In genomic region chr1:234617135-234617985, GRCh38 we compare ENCODE assay signal across 10 cellular contexts. TPM values are rescaled to one million over a fixed set of nuclear protein-coding genes. Genes with fewer than 3 reads are reported as not detected.
DNase-seq lines count a peak whose midpoint lies in the region; ATAC-seq and TF ChIP-seq lines count a peak whose summit lies in the region.
"Had no signal": no experiment of that assay in that cellular context is flagged by ENCODE, and none has a peak within 500 bp of the region (broad histone marks: within the 10 kb centered on the region; RNA-seq: fewer than 3 reads in every experiment).

No MANE protein-coding gene starts in this region.

- DNase-seq in GM23248 (peak; percentile 71), SK-N-SH (no peak), glomerular visceral epithelial cell (ENCODE audit: extremely low spot score) (peak; percentile 65), middle frontal gyrus (ENCODE audit: extremely low spot score, low spot score) (no peak), HAP-1 (ENCODE audit: low spot score in 2 of 2) (no peak)
- DNase-seq in stimulated activated CD4-positive, alpha-beta T cell treated with anti-CD3 and anti-CD28 coated beads, Interleukin-2, amount 100 ng/mL, for 24 hours: no peak
- DNase-seq: activated naive CD4-positive, alpha-beta T cell treated with anti-CD3 and anti-CD28 coated beads, Interleukin-2, amount 50 U/mL, for 16 hours; SHP77 treated with DMSO at 0.1 percent for 48 hours had no signal

- 35% methylated on average over 14 of the region's 14 CpGs for WGBS in GM23248 (ENCODE audit: low coverage in 1 of 2, low lambda C conversion rate in 2 of 2, missing lambda C conversion rate in 2 of 2), 2 experiments
- WGBS in SK-N-SH (ENCODE audit: low lambda C conversion rate): 94% methylated on average over 14 of the region's 14 CpGs

- H3K4me3 ChIP-seq in GM23248: peak overlapping the region; percentile 45; the same call in 1 of the 2 replicates
- no peak overlapping the region for H3K4me3 ChIP-seq in SK-N-SH (ENCODE audit: low read depth in 2 of 2, low read length in 1 of 2)
- no peak overlapping the region for H3K4me3 ChIP-seq in HAP-1

- H3K36me3 ChIP-seq in GM23248 (ENCODE audit: low read depth) (no peaks in the 10 kb centered on the region), SK-N-SH (replicated peaks in 1 of 2; ENCODE audit: control insufficient read depth in 1 of 2, insufficient read depth in 2 of 2, low read length in 1 of 2) (no peaks in the 10 kb centered on the region), HAP-1 (replicated peaks) (no peaks in the 10 kb centered on the region)

- H3K27me3 ChIP-seq in GM23248 (replicated peaks; ENCODE audit: insufficient read depth) (no peaks in the 10 kb centered on the region), SK-N-SH (ENCODE audit: insufficient read depth) (no peaks in the 10 kb centered on the region), HAP-1 (ENCODE audit: low read depth) (no peaks in the 10 kb centered on the region)

- no peak for ATAC-seq in stimulated activated memory B cell treated with anti-CD40 and anti-IgM and Interleukin-4, amounts not matched to agents 10 μg/mL and 1 μg/mL and 100 μg/mL, for 72 hours
- ATAC-seq in HG02588 (IDR thresholded peaks at IDR 0.05; ENCODE audit: unreplicated experiment): no peak

- H3F3A ChIP-seq in GM23248 (ENCODE audit: insufficient read depth): peaks cover 84% of the 10 kb centered on the region
- H3F3A ChIP-seq in SK-N-SH (replicated peaks; ENCODE audit: insufficient read depth): peaks cover 46% of the 10 kb centered on the region

- no peaks in the 10 kb centered on the region for H3K27me3 Mint-ChIP-seq in stimulated activated memory B cell treated with anti-CD40 and anti-IgM and Interleukin-4, amounts not matched to agents 10 μg/mL and 1 μg/mL and 100 μg/mL, for 72 hours

- peak; percentile 47 for TF ChIP-seq CTCF in SK-N-SH (IDR thresholded peaks at IDR 0.05)

- H3K4me1 Mint-ChIP-seq in stimulated activated memory B cell treated with anti-CD40 and anti-IgM and Interleukin-4, amounts not matched to agents 10 μg/mL and 1 μg/mL and 100 μg/mL, for 72 hours: peaks cover 26% of the 10 kb centered on the region

- H3K79me2 ChIP-seq in GM23248 (ENCODE audit: insufficient read depth) (no peaks in the 10 kb centered on the region), SK-N-SH (ENCODE audit: insufficient read depth) (no peaks in the 10 kb centered on the region)

- TF ChIP-seq RAD21 in SK-N-SH (IDR thresholded peaks at IDR 0.05; ENCODE audit: low read length): peak; percentile 22

- H3K9me2 ChIP-seq in GM23248 (ENCODE audit: insufficient read depth): no peaks in the 10 kb centered on the region
- no peaks in the 10 kb centered on the region for H3K9me2 ChIP-seq in SK-N-SH

- H4K20me1 ChIP-seq in GM23248 (ENCODE audit: insufficient read depth): no peaks in the 10 kb centered on the region
- no peaks in the 10 kb centered on the region for H4K20me1 ChIP-seq in SK-N-SH (ENCODE audit: insufficient read depth)

- H3K4me2 ChIP-seq in GM23248 (ENCODE audit: unreplicated experiment): peak overlapping the region; percentile 50
- H3K4me2 ChIP-seq in SK-N-SH: no peak overlapping the region

- H3K9me3 ChIP-seq in GM23248 (ENCODE audit: low read depth): no peaks in the 10 kb centered on the region
- H3K9me3 ChIP-seq in SK-N-SH: no peaks in the 10 kb centered on the region
- H3K9me3 ChIP-seq in HAP-1: no peaks in the 10 kb centered on the region

- H3K27ac ChIP-seq in GM23248 (peak overlapping the region; percentile 96), SK-N-SH (ENCODE audit: low read depth in 2 of 2, low read length in 1 of 2) (peak overlapping the region; percentile 84 to 95)

- H3K4me3 Mint-ChIP-seq in stimulated activated memory B cell treated with anti-CD40 and anti-IgM and Interleukin-4, amounts not matched to agents 10 μg/mL and 1 μg/mL and 100 μg/mL, for 72 hours: no peak overlapping the region

- CTCF ChIA-PET in SK-N-SH (lab: Yijun Ruan, JAX): interaction anchor here (0.6 to 1.8 kb wide), 7 partner anchors 12 to 466 kb away, joined by 3 to 6 read pairs (median 4); no protein-coding TSS in a partner anchor

- in situ Hi-C loops in GM23248 (cut with MboI): loop anchor here (10.0 kb wide), 1 partner anchor 367 kb away; no protein-coding TSS in a partner anchor
- in situ Hi-C loops in HAP-1 (cut with MboI; ENCODE audit: low sequenced_read_pairs): no loop called here

- H3K9ac ChIP-seq in GM23248 (peak overlapping the region; percentile 76), SK-N-SH (no peak overlapping the region)

- TF ChIP-seq EP300 in SK-N-SH (IDR thresholded peaks at IDR 0.05; ENCODE audit: borderline replicate concordance in 1 of 2, low read depth in 1 of 2, low read length in 1 of 2): no peak

- H3K9me3 Mint-ChIP-seq in stimulated activated memory B cell treated with anti-CD40 and anti-IgM and Interleukin-4, amounts not matched to agents 10 μg/mL and 1 μg/mL and 100 μg/mL, for 72 hours: no peaks in the 10 kb centered on the region

- H3K36me3 Mint-ChIP-seq in stimulated activated memory B cell treated with anti-CD40 and anti-IgM and Interleukin-4, amounts not matched to agents 10 μg/mL and 1 μg/mL and 100 μg/mL, for 72 hours: no peaks in the 10 kb centered on the region

- H3K27ac Mint-ChIP-seq in stimulated activated memory B cell treated with anti-CD40 and anti-IgM and Interleukin-4, amounts not matched to agents 10 μg/mL and 1 μg/mL and 100 μg/mL, for 72 hours: peak overlapping the region; percentile 33

- POLR2A ChIA-PET in SK-N-SH (lab: Yijun Ruan, JAX): no interaction called here

- H3K4me1 ChIP-seq in GM23248 (ENCODE audit: insufficient read depth) (peaks cover 92% of the 10 kb centered on the region), SK-N-SH (ENCODE audit: control insufficient read depth in 1 of 2, insufficient read depth in 2 of 2, low read depth in 1 of 2, low read length in 1 of 2) (peaks cover 50% of the 10 kb centered on the region in 2 experiments), HAP-1 (peaks cover 46% of the 10 kb centered on the region)

- peak overlapping the region; percentile 28; the same call in 1 of the 2 replicates for H2AFZ ChIP-seq in GM23248
- no peak overlapping the region for H2AFZ ChIP-seq in SK-N-SH (ENCODE audit: low read depth)

TF ChIP-seq in SK-N-SH, 30 proteins besides CTCF, POLR2A, EP300 and RAD21:
- no peak for TF ChIP-seq RXRA (IDR thresholded peaks at IDR 0.05; ENCODE audit: borderline replicate concordance, low read depth)
- no peak for TF ChIP-seq RCOR1 (IDR thresholded peaks at IDR 0.05; ENCODE audit: low read length)
- TF ChIP-seq MEF2A (IDR thresholded peaks at IDR 0.05; ENCODE audit: borderline replicate concordance, low read depth): no peak

RNA-seq across cellular contexts. Expression of gene IRF2BP2, which starts 7.4 kb away (rescaled TPM):
- 60.7 and 69.3 TPM in 2 replicates for total RNA-seq in GM23248 (2014; rRNA removed; shearing (Covaris generic))
- polyA plus RNA-seq in GM23248 (2016; fragmentation: Nextera tagmentation; extraction: Ambion mirVana): 12.9 and 13.0 TPM in 2 replicates
- 40.3 and 73.9 TPM in 2 replicates for polyA plus RNA-seq in SK-N-SH (2012; rRNA removed)
- 28.1 and 46.6 TPM in 2 replicates for polyA plus RNA-seq in SK-N-SH (2012; cell fraction: cytosol; rRNA removed)
- 73.9 and 167 TPM in 2 replicates for polyA plus RNA-seq in SK-N-SH (2012; cell fraction: nucleus; rRNA removed)

Comparison
In these comparisons a context has a peak if more than half of its experiments do, and no peak if none do; other contexts are left out.
1. DNase-seq: peak in GM23248 (single experiment) and glomerular visceral epithelial cell (single experiment); none in SK-N-SH (single experiment), middle frontal gyrus (single experiment), stimulated activated CD4-positive, alpha-beta T cell treated with anti-CD3 and anti-CD28 coated beads, Interleukin-2, amount 100 ng/mL, for 24 hours (0 of 2) and HAP-1 (0 of 2).